In the genomic region with DNA sequence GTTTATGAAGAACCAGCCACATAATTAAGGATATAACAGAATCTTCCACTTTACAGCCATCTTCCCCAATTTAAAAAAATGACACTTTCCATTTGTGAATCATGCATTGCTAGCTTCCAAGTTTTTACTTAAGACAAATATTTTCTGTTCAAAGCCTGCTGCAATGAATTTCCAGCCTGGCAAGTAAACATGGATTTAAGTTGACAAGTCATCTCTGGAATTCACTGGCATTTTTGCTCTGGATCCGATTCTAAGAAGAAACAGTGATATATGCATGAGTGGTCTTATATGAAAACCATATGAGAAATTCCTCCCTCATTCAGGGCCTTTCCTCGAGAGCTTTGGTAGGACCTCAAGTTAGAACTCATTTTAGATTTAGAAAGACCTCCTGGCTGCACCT, we compare ENCODE assay signal across 26 cellular contexts.
"Had no signal": no experiment of that assay in that cellular context is flagged by ENCODE, and none has a peak within 500 bp of the region (broad histone marks: within the 10 kb centered on the region; RNA-seq: fewer than 3 reads in every experiment).

No MANE protein-coding gene starts in this region.

- H3K9me3 ChIP-seq: adrenal gland, esophagus squamous epithelium, neutrophil, ovary, sigmoid colon, uterus had no signal

- H3K36me3 ChIP-seq: adrenal gland, esophagus squamous epithelium, neutrophil, ovary, sigmoid colon, uterus had no signal

- H3K27ac ChIP-seq: adrenal gland, epithelial cell of prostate, esophagus squamous epithelium, neutrophil, ovary, sigmoid colon, uterus, VCaP had no signal

- H3K4me3 ChIP-seq: adrenal gland, esophagus squamous epithelium, ovary, sigmoid colon, uterus had no signal

- ATAC-seq: activated T-cell treated with anti-CD3 and anti-CD28 coated beads, Interleukin-2, amount 50 U/mL, for 72 hours; left colon; stimulated activated effector memory CD8-positive, alpha-beta T cell treated with anti-CD3 and anti-CD28 coated beads, Interleukin-12 subunit alpha, Interleukin-12 subunit beta, amount 100 ng/mL, for 72 hours had no signal

- H3K27me3 ChIP-seq: neutrophil, ovary, sigmoid colon, uterus had no signal

- H3K4me1 ChIP-seq: adrenal gland, esophagus squamous epithelium, sigmoid colon, uterus had no signal

- DNase-seq: activated CD4-positive, alpha-beta T cell treated with anti-CD3 and anti-CD28 coated beads for 4 hours; activated CD4-positive, alpha-beta T cell treated with anti-CD3 and anti-CD28 coated beads, Interleukin-2, amount 50 U/mL, for 4 hours; activated naive CD4-positive, alpha-beta T cell treated with Interleukin-2 at 50 U/mL for 16 hours; activated T-cell treated with anti-CD3 and anti-CD28 coated beads for 4 hours; activated T-cell treated with anti-CD3 and anti-CD28 coated beads, Interleukin-2, amount 50 U/mL, for 72 hours; adrenal gland; effector CD8-positive, alpha-beta T cell; esophagus squamous epithelium; foreskin fibroblast; head of caudate nucleus; hippocampal formation; kidney; left colon; mammary epithelial cell; naive B cell; nephron progenitor cell; ovary; sigmoid colon; small intestine; stimulated activated CD4-positive, alpha-beta T cell treated with anti-CD3 and anti-CD28 coated beads, Interleukin-4, amount 100 ng/mL, for 24 hours; substantia nigra; uterus had no signal
